ENCODE assay signal across 8 cellular contexts in the genomic region with DNA sequence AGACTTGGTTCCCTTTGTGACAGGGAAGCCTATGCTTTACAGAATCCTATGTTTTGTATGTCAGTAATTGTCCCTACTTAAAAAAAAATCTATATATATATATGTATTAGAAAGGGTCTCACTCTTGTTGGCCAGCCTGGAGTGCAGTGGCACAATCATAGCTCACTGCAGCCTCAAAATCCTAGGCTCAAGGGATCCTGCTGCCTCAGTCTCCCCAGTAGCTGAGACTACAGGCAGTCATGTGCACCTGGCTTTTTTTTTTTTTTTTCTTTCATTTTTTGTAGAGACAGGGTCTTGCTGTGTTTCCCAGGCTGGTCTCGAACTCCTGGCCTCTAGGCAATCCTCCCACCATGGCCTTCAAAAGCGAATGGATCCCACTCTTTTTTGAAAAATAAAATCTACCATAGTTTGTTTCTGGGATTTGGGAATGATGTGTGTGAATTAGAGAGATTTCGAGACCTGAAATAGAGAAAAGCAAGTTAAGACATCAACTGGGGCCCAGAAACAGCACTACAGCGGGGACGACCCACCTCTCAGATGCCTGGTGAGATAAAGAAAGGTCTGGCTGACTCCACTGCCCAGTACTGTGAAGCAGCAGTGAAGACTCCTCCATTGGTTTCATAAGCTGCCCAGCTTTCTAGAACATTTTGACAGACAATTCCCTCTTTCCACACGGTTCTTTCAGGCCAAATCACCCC. TPM values are rescaled to one million over a fixed set of nuclear protein-coding genes. Genes with fewer than 3 reads are reported as not detected.
A peak's percentile ranks its signal among the peaks of the same experiment; 100 is the strongest.
DNase-seq lines count a peak whose midpoint lies in the region; ATAC-seq and TF ChIP-seq lines count a peak whose summit lies in the region.

No MANE protein-coding gene starts in this region.

- peaks cover 9% of the 10 kb centered on the region for H3K27me3 Mint-ChIP-seq in CD4-positive, CD25-positive, alpha-beta regulatory T cell

- peak overlapping the region; percentile 100 for H3K27ac ChIP-seq in CD4-positive, CD25-positive, alpha-beta regulatory T cell (ENCODE audit: insufficient read depth, low read length, poor library complexity, severe bottlenecking)
- H3K27ac ChIP-seq in Panc1 (ENCODE audit: low read length): peak overlapping the region; percentile 100
- H3K27ac ChIP-seq in ectodermal cell (ENCODE audit: insufficient read depth, low read depth, low read length, poor library complexity, severe bottlenecking): peak overlapping the region; percentile 58

- 84 to 87% methylated on average over 6 of the region's 6 CpGs for WGBS in ectodermal cell, 2 experiments

- intact Hi-C loops in Panc1 (cut with micrococcal nuclease; ENCODE audit: unreplicated experiment): no loop called here

- H3K4me1 Mint-ChIP-seq in CD4-positive, CD25-positive, alpha-beta regulatory T cell: peaks cover 4 to 60% (median 29%) of the 10 kb centered on the region in 4 donors

- H3K9me3 ChIP-seq in CD4-positive, CD25-positive, alpha-beta regulatory T cell (ENCODE audit: control insufficient read depth in 2 of 2, low read length in 2 of 2): no peaks in the 10 kb centered on the region
- H3K9me3 ChIP-seq in Panc1 (ENCODE audit: control insufficient read depth, insufficient read depth, low read depth, low read length) (no peaks in the 10 kb centered on the region), ectodermal cell (ENCODE audit: control insufficient read depth, low read length) (no peaks in the 10 kb centered on the region), neuron (ENCODE audit: low read length) (no peaks in the 10 kb centered on the region)

- BruUV-seq in Panc1 (replicated peaks; lab: Mats Ljungman, UMichigan): no TSS peak

- peak overlapping the region; percentile 96 to 99 (median 98) for H3K27ac Mint-ChIP-seq in CD4-positive, CD25-positive, alpha-beta regulatory T cell

- H3K27me3 ChIP-seq in CD4-positive, CD25-positive, alpha-beta regulatory T cell (ENCODE audit: control insufficient read depth, insufficient read depth, low read length): no peaks in the 10 kb centered on the region
- H3K27me3 ChIP-seq in Panc1 (ENCODE audit: control insufficient read depth, insufficient read depth, low read length): no peaks in the 10 kb centered on the region
- no peaks in the 10 kb centered on the region for H3K27me3 ChIP-seq in ectodermal cell (ENCODE audit: control insufficient read depth, insufficient read depth, low read length, poor library complexity, severe bottlenecking)
- no peaks in the 10 kb centered on the region for H3K27me3 ChIP-seq in neuron (ENCODE audit: insufficient read depth, low read length)

- H2AFZ ChIP-seq in neuron (ENCODE audit: low read depth, low read length): no peak overlapping the region

- no peak for ATAC-seq in CD4-positive, CD25-positive, alpha-beta regulatory T cell (ENCODE audit: low read depth in 2 of 2)
- ATAC-seq in Panc1 (no peak), HG03457 (IDR thresholded peaks at IDR 0.05; ENCODE audit: unreplicated experiment) (no peak)

- H3K9me3 Mint-ChIP-seq in CD4-positive, CD25-positive, alpha-beta regulatory T cell: peaks cover 0 to 3% (median 0%) of the 10 kb centered on the region in 7 donors

- H3K4me3 Mint-ChIP-seq in CD4-positive, CD25-positive, alpha-beta regulatory T cell: peak overlapping the region; percentile 90 to 97 (median 95)

- DNase-seq in CD4-positive, CD25-positive, alpha-beta regulatory T cell: peak in 1 of 3 donors; percentile 53
- DNase-seq in Panc1 (ENCODE audit: low read depth, low spot score) (no peak), occipital lobe (lab: John Stamatoyannopoulos, UW) (no peak), hepatic stellate cell (ENCODE audit: low spot score) (no peak), germinal center (ENCODE audit: low spot score) (no peak)

- CTCF ChIA-PET in Panc1 (lab: Charles Lee): interaction anchor here (0.6 to 0.7 kb wide), 3 partner anchors 21 to 46 kb away, joined by 3 to 6 read pairs (median 4); no protein-coding TSS in a partner anchor

- in situ Hi-C loops in Panc1 (cut with HindIII; ENCODE audit: low pct_unique_long_range_greater_than_20kb, low sequenced_read_pairs): loop anchor here (5.0 kb wide), 1 partner anchor 77 kb away; a partner anchor contains a TSS

- POLR2A ChIA-PET in Panc1 (lab: Charles Lee): interaction anchor here (0.6 to 7.3 kb wide), 15 partner anchors 19 to 481 kb away, joined by 3 to 108 read pairs (median 7); a partner anchor contains a TSS

- TF ChIP-seq CTCF in Panc1 (IDR thresholded peaks at IDR 0.05): no peak

- peaks cover 72% of the 10 kb centered on the region for H3K4me1 ChIP-seq in CD4-positive, CD25-positive, alpha-beta regulatory T cell (ENCODE audit: control insufficient read depth, insufficient read depth, low read length, poor library complexity, severe bottlenecking)
- H3K4me1 ChIP-seq in Panc1 (ENCODE audit: control insufficient read depth, insufficient read depth, low read length): peaks cover 62% of the 10 kb centered on the region
- H3K4me1 ChIP-seq in ectodermal cell (ENCODE audit: control insufficient read depth, insufficient read depth, low read length): peaks cover 76% of the 10 kb centered on the region
- peaks cover 49% of the 10 kb centered on the region for H3K4me1 ChIP-seq in neuron (ENCODE audit: insufficient read depth, low read length)

- H3K4me3 ChIP-seq in CD4-positive, CD25-positive, alpha-beta regulatory T cell (ENCODE audit: low read depth, low read length): peak overlapping the region; percentile 84
- H3K4me3 ChIP-seq in Panc1 (ENCODE audit: low read depth in 2 of 2, low read length in 2 of 2) (peak overlapping the region; percentile 67 to 99), ectodermal cell (ENCODE audit: insufficient read depth, low read depth, low read length) (no peak overlapping the region), neuron (ENCODE audit: low read length) (peak overlapping the region; percentile 78)

- peaks cover 20% of the 10 kb centered on the region for H3K36me3 Mint-ChIP-seq in CD4-positive, CD25-positive, alpha-beta regulatory T cell

- peaks cover 3% of the 10 kb centered on the region for H3K36me3 ChIP-seq in CD4-positive, CD25-positive, alpha-beta regulatory T cell (ENCODE audit: control insufficient read depth, insufficient read depth, low read length)
- H3K36me3 ChIP-seq in Panc1 (ENCODE audit: control insufficient read depth, insufficient read depth, low read length) (peaks cover 14% of the 10 kb centered on the region), ectodermal cell (ENCODE audit: control insufficient read depth, insufficient read depth, low read length) (no peaks in the 10 kb centered on the region), neuron (ENCODE audit: insufficient read depth, low read length) (peaks cover 4% of the 10 kb centered on the region)

RNA-seq across cellular contexts. Expression of a gene that starts 1.9 kb away (rescaled TPM):
- total RNA-seq in CD4-positive, CD25-positive, alpha-beta regulatory T cell: 890 TPM
- polyA plus RNA-seq in CD4-positive, CD25-positive, alpha-beta regulatory T cell: 1 to 10 TPM; 1.4 to 3.1 (median 1.9) TPM
- total RNA-seq in Panc1 (2021; ENCODE audit: unreplicated experiment) (731 TPM), occipital lobe (3.6 TPM)
- 190 TPM for polyA plus RNA-seq in Panc1 (2012; ENCODE audit: insufficient read length)
- polyA plus RNA-seq in ectodermal cell (2013, experiment 1 of 4): 40.3 TPM
- polyA plus RNA-seq in ectodermal cell (2013, experiment 2 of 4): 49.6 TPM
- 17.1 TPM for polyA plus RNA-seq in ectodermal cell (2013, experiment 3 of 4)
- 14.7 TPM for polyA plus RNA-seq in ectodermal cell (2013, experiment 4 of 4)

RNA-seq across cellular contexts. Expression of a gene that starts 34.2 kb away (rescaled TPM):
- total RNA-seq in CD4-positive, CD25-positive, alpha-beta regulatory T cell: 47.4 TPM
- 10 to 100 TPM; 48.7 to 55.1 (median 53.9) TPM for polyA plus RNA-seq in CD4-positive, CD25-positive, alpha-beta regulatory T cell
- 85.8 TPM for total RNA-seq in Panc1 (2021; ENCODE audit: unreplicated experiment)
- polyA plus RNA-seq in Panc1 (2012; ENCODE audit: insufficient read length): 76.7 TPM
- polyA plus RNA-seq in ectodermal cell (2013, experiment 1 of 4): 15.0 TPM
- 16.6 TPM for polyA plus RNA-seq in ectodermal cell (2013, experiment 2 of 4)
- polyA plus RNA-seq in ectodermal cell (2013, experiment 3 of 4): 12.3 TPM
- 12.3 TPM for polyA plus RNA-seq in ectodermal cell (2013, experiment 4 of 4)
- total RNA-seq in occipital lobe: 9.2 TPM

RNA-seq across cellular contexts. Expression of a gene that starts 38.2 kb away (rescaled TPM):
- total RNA-seq in CD4-positive, CD25-positive, alpha-beta regulatory T cell: 40.3 TPM
- 10 to 100 TPM; 11.1 to 16.9 (median 13.8) TPM for polyA plus RNA-seq in CD4-positive, CD25-positive, alpha-beta regulatory T cell
- total RNA-seq in Panc1 (2021; ENCODE audit: unreplicated experiment) (9.8 TPM), occipital lobe (0.31 TPM)
- 5.9 TPM for polyA plus RNA-seq in Panc1 (2012; ENCODE audit: insufficient read length)
- polyA plus RNA-seq in ectodermal cell (2013, experiment 1 of 4): 0.43 TPM
- polyA plus RNA-seq in ectodermal cell (2013, experiment 2 of 4): 0.80 TPM
- polyA plus RNA-seq in ectodermal cell (2013, experiment 3 of 4): 1.1 TPM
- 0.93 TPM for polyA plus RNA-seq in ectodermal cell (2013, experiment 4 of 4)

Comparison
In these comparisons a context has a peak if more than half of its experiments do, and no peak if none do; other contexts are left out.
1. RNA of a gene that starts 1.9 kb away (total RNA-seq): 890 TPM in CD4-positive, CD25-positive, alpha-beta regulatory T cell (single experiment) and 731 TPM in Panc1 (single experiment); 3.6 TPM in occipital lobe (single experiment); every median in the first group is over 100 times any median in the second.
2. Peak in every context shown above with its lines, with median percentiles within 50 percentile points of each other: H3K27ac ChIP-seq.